Comparison of ENCODE assay signal across 8 cellular contexts in the genomic region with DNA sequence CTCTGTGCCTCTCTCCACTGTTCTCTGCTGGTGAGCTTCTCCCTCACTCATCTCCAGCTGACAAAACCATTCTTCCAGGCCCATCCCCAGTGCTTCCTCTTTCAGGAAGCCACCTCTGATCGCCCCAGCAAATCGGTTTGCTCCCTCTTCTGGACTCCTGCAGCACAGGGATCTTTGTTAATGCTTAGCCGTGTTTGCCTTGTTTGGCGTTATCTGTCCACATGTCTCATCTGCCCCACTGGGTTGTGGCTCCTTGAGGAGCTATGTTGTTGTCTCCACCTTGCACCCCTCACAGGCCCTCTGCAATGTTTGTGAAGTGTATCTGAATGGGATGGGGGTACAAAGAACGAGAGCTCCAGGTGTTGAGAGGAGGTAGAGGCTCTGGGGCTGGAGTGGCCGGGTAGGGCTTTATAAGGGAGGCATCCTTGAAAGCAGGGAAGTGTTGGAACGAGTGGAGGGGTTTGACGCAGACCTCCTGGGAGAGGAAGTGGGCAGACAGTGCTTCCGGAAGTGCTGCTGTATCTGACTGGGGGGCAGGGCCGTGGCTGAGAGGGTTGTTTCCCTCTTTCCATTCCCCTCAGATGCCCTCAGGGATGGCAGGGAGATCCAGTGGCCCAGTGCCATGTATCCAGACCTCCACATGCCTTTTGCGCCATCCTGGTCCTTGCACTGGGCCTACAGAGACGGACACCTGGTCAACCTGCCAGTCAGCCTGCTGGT. TPM values are rescaled to one million over a fixed set of nuclear protein-coding genes. Genes with fewer than 3 reads are reported as not detected.
DNase-seq lines count a peak whose midpoint lies in the region; ATAC-seq and TF ChIP-seq lines count a peak whose summit lies in the region.

No MANE protein-coding gene starts in this region.

- H3K4me3 ChIP-seq in heart left ventricle = no peak overlapping the region

- intact Hi-C loops in heart left ventricle (cut with DNase I) = no loop called here

- H3K27ac ChIP-seq in heart left ventricle = peak overlapping the region in 9 of 12 donors; percentile 2 to 89 (median 47)

- no peak for TF ChIP-seq POLR2A in heart left ventricle (IDR thresholded peaks at IDR 0.05)

- H3K36me3 ChIP-seq in heart left ventricle = peaks cover 0 to 34% (median 17%) of the 10 kb centered on the region in 9 donors

- peaks cover 6 to 66% (median 51%) of the 10 kb centered on the region in 12 donors for H3K4me1 ChIP-seq in heart left ventricle

- H3K27me3 ChIP-seq in heart left ventricle = no peaks in the 10 kb centered on the region

- WGBS in heart left ventricle, 4 donors = 48 to 54% (median 52%) methylated on average over 12 of the region's 12 CpGs

- H3K9me3 ChIP-seq in heart left ventricle = no peaks in the 10 kb centered on the region

- peak in 3 of 4 donors; percentile 25 to 57 (median 32) for ATAC-seq in heart left ventricle
- no peak for ATAC-seq in HG02623 (IDR thresholded peaks at IDR 0.05; ENCODE audit: unreplicated experiment)
- no peak for ATAC-seq in HG02870 (IDR thresholded peaks at IDR 0.05; ENCODE audit: unreplicated experiment)
- ATAC-seq in HG03342 (IDR thresholded peaks at IDR 0.05; ENCODE audit: unreplicated experiment) = no peak

- DNase-seq in KG1 (lab: John Stamatoyannopoulos, UW) = peak; percentile 39
- peak; percentile 68 for DNase-seq in activated CD8-positive, alpha-beta memory T cell treated with anti-CD3 and anti-CD28 coated beads, Interleukin-2, amount 50 U/mL, for 48 hours
- peak in 4 of 5 donors; percentile 61 to 75 (median 72) for DNase-seq in heart left ventricle
- peak; percentile 27 for DNase-seq in stimulated activated CD8-positive, alpha-beta memory T cell treated with anti-CD3 and anti-CD28 coated beads, Interleukin-12 subunit alpha, Interleukin-12 subunit beta, amount 100 ng/mL, for 1 hour (ENCODE audit: low read depth)
- no peak for DNase-seq in COLO668 (lab: John Stamatoyannopoulos, UW; ENCODE audit: unreplicated experiment)

- TF ChIP-seq CTCF in heart left ventricle (IDR thresholded peaks at IDR 0.05) = peak in 1 of 12 donors; percentile 7

RNA-seq across cellular contexts. Expression of a gene that starts 27.8 kb away (rescaled TPM):
- 10 to 100 TPM; 27.1 to 51.2 (median 39.3) TPM for total RNA-seq in heart left ventricle
- polyA plus RNA-seq in heart left ventricle = 10 to 100 TPM; 19.5 to 23.2 TPM

RNA-seq across cellular contexts. Expression of a gene that starts 28.8 kb away (rescaled TPM):
- 10 to 100 TPM in 2 of 9 donors, 1 to 10 TPM in 7; 4.0 to 11.6 (median 7.1) TPM for total RNA-seq in heart left ventricle
- 10 to 100 TPM in 1 of 2 donors, 1 to 10 TPM in 1; 9.4 to 12.4 TPM for polyA plus RNA-seq in heart left ventricle

RNA-seq across cellular contexts. Expression of a gene that starts 31.1 kb away (rescaled TPM):
- 100 to 1,000 TPM in 1 of 9 donors, 10 to 100 TPM in 8; 35.7 to 130 (median 52.7) TPM for total RNA-seq in heart left ventricle
- 10 to 100 TPM; 34.1 to 35.0 TPM for polyA plus RNA-seq in heart left ventricle

RNA-seq across cellular contexts. Expression of a gene that starts 38.0 kb away (rescaled TPM):
- 1 to 10 TPM; 1.8 to 5.9 (median 3.4) TPM for total RNA-seq in heart left ventricle
- 1 to 10 TPM; 6.6 to 8.1 TPM for polyA plus RNA-seq in heart left ventricle

Comparison
In these comparisons a context has a peak if more than half of its experiments do, and no peak if none do; other contexts are left out.
1. ATAC-seq: peak in heart left ventricle (3 of 4); none in HG02623 (single experiment), HG02870 (single experiment) and HG03342 (single experiment).